ENCODE assay signal across 10 cellular contexts in genomic region chr2:69645926-69646325, GRCh38. TPM values are rescaled to one million over a fixed set of nuclear protein-coding genes. Genes with fewer than 3 reads are reported as not detected.
A peak's percentile ranks its signal among the peaks of the same experiment; 100 is the strongest.
DNase-seq lines count a peak whose midpoint lies in the region; ATAC-seq and TF ChIP-seq lines count a peak whose summit lies in the region.
"Had no signal": no experiment of that assay in that cellular context is flagged by ENCODE, and none has a peak within 500 bp of the region (broad histone marks: within the 10 kb centered on the region; RNA-seq: fewer than 3 reads in every experiment).

No MANE protein-coding gene starts in this region.

- WGBS in esophagus muscularis mucosa, result 45% methylated on average over 2 of the region's 2 CpGs

- H3K27me3 ChIP-seq in left ventricle myocardium inferior (ENCODE audit: low read depth) (no peaks in the 10 kb centered on the region), esophagus muscularis mucosa (no peaks in the 10 kb centered on the region), uterus (no peaks in the 10 kb centered on the region)
- H3K27me3 ChIP-seq: BE2C had no signal

- H3K27ac ChIP-seq in left ventricle myocardium inferior (replicated peaks), result peak overlapping the region; percentile 98
- H3K27ac ChIP-seq in esophagus muscularis mucosa (replicated peaks in 1 of 4), result peak overlapping the region; percentile 94 to 97 (median 96)
- peak overlapping the region; percentile 96 to 97 for H3K27ac ChIP-seq in uterus
- H3K27ac ChIP-seq in substantia nigra (ENCODE audit: low read depth, low read length, poor library complexity, severe bottlenecking), result no peak overlapping the region

- ATAC-seq in Right ventricle myocardium superior (ENCODE audit: poor library complexity) (no peak), GM18519 (IDR thresholded peaks at IDR 0.05; ENCODE audit: low FRiP score, unreplicated experiment) (no peak)
- ATAC-seq: mucosa of descending colon had no signal

- H3K36me3 ChIP-seq in left ventricle myocardium inferior (no peaks in the 10 kb centered on the region), esophagus muscularis mucosa (no peaks in the 10 kb centered on the region), uterus (no peaks in the 10 kb centered on the region)
- H3K36me3 ChIP-seq: BE2C had no signal

- H3K4me3 ChIP-seq in left ventricle myocardium inferior (no peak overlapping the region), esophagus muscularis mucosa (no peak overlapping the region), uterus (no peak overlapping the region)
- H3K4me3 ChIP-seq: mucosa of descending colon had no signal

- no peak for TF ChIP-seq CTCF in left ventricle myocardium inferior (IDR thresholded peaks at IDR 0.05; ENCODE audit: borderline replicate concordance)
- TF ChIP-seq CTCF in esophagus muscularis mucosa (IDR thresholded peaks at IDR 0.05), result no peak
- no peak for TF ChIP-seq CTCF in uterus (IDR thresholded peaks at IDR 0.05)

- DNase-seq in left ventricle myocardium inferior, result no peak
- DNase-seq in Right ventricle myocardium superior, result no peak
- DNase-seq in T-helper 2 cell, result peak in 3 of 5 experiments; percentile 42 to 82 (median 48)
- DNase-seq in esophagus muscularis mucosa (ENCODE audit: extremely low spot score), result no peak
- no peak for DNase-seq in uterus
- no peak for DNase-seq in substantia nigra (lab: John Stamatoyannopoulos, UW)
- DNase-seq in activated gamma-delta T cell treated with Interleukin-2 at 50 U/mL for 16 hours, result no peak
- DNase-seq: BE2C, mucosa of descending colon had no signal

- peaks cover 47% of the 10 kb centered on the region for H3K4me1 ChIP-seq in left ventricle myocardium inferior
- peaks cover 18 to 42% (median 35%) of the 10 kb centered on the region in 4 donors for H3K4me1 ChIP-seq in esophagus muscularis mucosa
- peaks cover 0 to 4% of the 10 kb centered on the region in 2 donors for H3K4me1 ChIP-seq in uterus
- H3K4me1 ChIP-seq: BE2C had no signal

- H3K9me3 ChIP-seq in left ventricle myocardium inferior (replicated peaks), result no peaks in the 10 kb centered on the region
- no peaks in the 10 kb centered on the region for H3K9me3 ChIP-seq in esophagus muscularis mucosa
- H3K9me3 ChIP-seq in uterus, result no peaks in the 10 kb centered on the region
- H3K9me3 ChIP-seq: BE2C, mucosa of descending colon had no signal

- TF ChIP-seq POLR2A in esophagus muscularis mucosa (IDR thresholded peaks at IDR 0.05; ENCODE audit: low read depth), result no peak
- no peak for TF ChIP-seq POLR2A in uterus (IDR thresholded peaks at IDR 0.05)

- intact Hi-C loops in left ventricle myocardium inferior (cut with micrococcal nuclease) (loop anchor here (10.0 kb wide), 2 partner anchors 59 to 81 kb away; no protein-coding TSS in a partner anchor), Right ventricle myocardium superior (cut with DNase I) (loop anchor here (10.0 kb wide), 1 partner anchor 69 kb away; no protein-coding TSS in a partner anchor), esophagus muscularis mucosa (cut with DNase I) (loop anchor here (10.0 kb wide), 1 partner anchor 261 kb away; the partner anchor contains the start of gene GFPT1), uterus (cut with DNase I; ENCODE audit: low total_unique reads) (no loop called here)

- TF ChIP-seq EP300 in esophagus muscularis mucosa (IDR thresholded peaks at IDR 0.05), result no peak

RNA-seq across cellular contexts. Expression of gene AAK1, which starts 2.4 kb away (rescaled TPM):
- total RNA-seq in left ventricle myocardium inferior (133 TPM), Right ventricle myocardium superior (87.2 TPM), esophagus muscularis mucosa (10 to 100 TPM; 27.8 to 53.2 (median 41.9) TPM), uterus (10 to 100 TPM; 13.1 to 66.3 (median 32.5) TPM)

Comparison
In these comparisons a context has a peak if more than half of its experiments do, and no peak if none do; other contexts are left out.
1. DNase-seq: peak in T-helper 2 cell (3 of 5); none in left ventricle myocardium inferior (single experiment), Right ventricle myocardium superior (single experiment), esophagus muscularis mucosa (single experiment), uterus (0 of 2), substantia nigra (0 of 49) and activated gamma-delta T cell treated with Interleukin-2 at 50 U/mL for 16 hours (single experiment).